ENCODE assay signal across 13 cellular contexts in genomic region chr12:118017926-118018325, GRCh38. TPM values are rescaled to one million over a fixed set of nuclear protein-coding genes. Genes with fewer than 3 reads are reported as not detected.
DNase-seq lines count a peak whose midpoint lies in the region; ATAC-seq and TF ChIP-seq lines count a peak whose summit lies in the region.
"Had no signal": no experiment of that assay in that cellular context is flagged by ENCODE, and none has a peak within 500 bp of the region (broad histone marks: within the 10 kb centered on the region; RNA-seq: fewer than 3 reads in every experiment).

No MANE protein-coding gene starts in this region.

- peak overlapping the region; percentile 71 for H3K4me3 ChIP-seq in BE2C (ENCODE audit: low read depth, low read length)
- H3K4me3 ChIP-seq in GM23248, result peak overlapping the region; percentile 84; the same call in 1 of the 2 replicates
- H3K4me3 ChIP-seq in iPS-18c (ENCODE audit: insufficient read depth, low read depth, low read length), result peak overlapping the region; percentile 22; the same call in 1 of the 2 replicates
- H3K4me3 ChIP-seq in spleen, result peak overlapping the region in 1 of 8 donors; percentile 99

- H3K4me1 ChIP-seq in BE2C, result no peaks in the 10 kb centered on the region
- peaks cover 4% of the 10 kb centered on the region; the same call in 1 of the 2 replicates for H3K4me1 ChIP-seq in GM23248 (ENCODE audit: insufficient read depth)
- H3K4me1 ChIP-seq in spleen, result peaks cover 0 to 30% (median 21%) of the 10 kb centered on the region in 6 donors

- H3K9me3 ChIP-seq in BE2C (no peaks in the 10 kb centered on the region), GM23248 (ENCODE audit: low read depth) (no peaks in the 10 kb centered on the region), T-helper 17 cell (ENCODE audit: control insufficient read depth, low read length, poor library complexity, severe bottlenecking) (no peaks in the 10 kb centered on the region), iPS-18c (ENCODE audit: control insufficient read depth, insufficient read depth, low read length) (no peaks in the 10 kb centered on the region), spleen (no peaks in the 10 kb centered on the region)
- H3K9me3 ChIP-seq: ascending aorta, tibial nerve had no signal

- H3K27ac ChIP-seq in GM23248, result no peak overlapping the region
- no peak overlapping the region for H3K27ac ChIP-seq in spleen
- H3K27ac ChIP-seq: ascending aorta, tibial nerve had no signal

- TF ChIP-seq CTCF in BE2C (IDR thresholded peaks at IDR 0.05; ENCODE audit: low read depth, low read length) (no peak), spleen (IDR thresholded peaks at IDR 0.05 in 8 of 11, conservative IDR thresholded peaks at IDR 0.05 in 3 of 11) (no peak)

- TF ChIP-seq POLR2A in spleen (IDR thresholded peaks at IDR 0.05), result no peak

- H3K4me2 ChIP-seq in GM23248 (ENCODE audit: unreplicated experiment), result no peak overlapping the region

- H3K27ac Mint-ChIP-seq in T-helper 17 cell, result no peak overlapping the region

- H2AFZ ChIP-seq in GM23248, result no peak overlapping the region

- no peak for DNase-seq in BE2C
- DNase-seq in GM23248, result no peak
- DNase-seq in T-helper 17 cell, result no peak
- DNase-seq in left colon, result no peak
- DNase-seq in spleen, result no peak
- DNase-seq: DMS 273 treated with DMSO at 0.1 percent for 48 hours, NCI-H187 treated with DMSO at 0.1 percent for 48 hours had no signal

- no peaks in the 10 kb centered on the region for H3K27me3 ChIP-seq in BE2C
- no peaks in the 10 kb centered on the region for H3K27me3 ChIP-seq in GM23248 (replicated peaks; ENCODE audit: insufficient read depth)
- no peaks in the 10 kb centered on the region for H3K27me3 ChIP-seq in spleen (replicated peaks in 1 of 7)
- H3K27me3 ChIP-seq: ascending aorta, tibial nerve had no signal

- no peaks in the 10 kb centered on the region for H4K20me1 ChIP-seq in GM23248 (ENCODE audit: insufficient read depth)

- peaks cover 38% of the 10 kb centered on the region for H3K36me3 ChIP-seq in BE2C
- H3K36me3 ChIP-seq in GM23248 (ENCODE audit: low read depth), result no peaks in the 10 kb centered on the region
- peaks cover 0 to 47% (median 23%) of the 10 kb centered on the region in 6 donors for H3K36me3 ChIP-seq in spleen

- H3K4me1 Mint-ChIP-seq in T-helper 17 cell, result peaks cover 14% of the 10 kb centered on the region

- no peaks in the 10 kb centered on the region for H3F3A ChIP-seq in GM23248 (ENCODE audit: insufficient read depth)

- ATAC-seq in T-helper 17 cell, result no peak
- ATAC-seq in GM21360 (IDR thresholded peaks at IDR 0.05; ENCODE audit: unreplicated experiment), result no peak
- ATAC-seq in left colon, result no peak
- ATAC-seq in GM18909 (IDR thresholded peaks at IDR 0.05; ENCODE audit: poor library complexity, unreplicated experiment), result no peak
- ATAC-seq: activated CD4-positive, CD25-positive, alpha-beta regulatory T cell treated with anti-CD3 and anti-CD28 coated beads, Interleukin-2, amount 50 U/mL, for 24 hours had no signal

- H3K4me3 Mint-ChIP-seq in T-helper 17 cell, result peak overlapping the region; percentile 92

- peaks cover 5% of the 10 kb centered on the region for H3K36me3 Mint-ChIP-seq in T-helper 17 cell (ENCODE audit: low read depth)

- H3K79me2 ChIP-seq in GM23248 (ENCODE audit: insufficient read depth), result peaks cover 27% of the 10 kb centered on the region

- no peaks in the 10 kb centered on the region for H3K27me3 Mint-ChIP-seq in T-helper 17 cell

- H3K9me2 ChIP-seq in GM23248 (ENCODE audit: insufficient read depth), result no peaks in the 10 kb centered on the region

- intact Hi-C loops in left colon (cut with DNase I, micrococcal nuclease) (no loop called here), spleen (cut with DNase I; ENCODE audit: low total_unique reads) (no loop called here)

- peak overlapping the region; percentile 86; the same call in 1 of the 2 replicates for H3K9ac ChIP-seq in GM23248

- in situ Hi-C loops in GM23248 (cut with MboI), result no loop called here

RNA-seq across cellular contexts. Expression of gene RFC5, which starts 1.4 kb away (rescaled TPM):
- polyA plus RNA-seq in BE2C (2012; ENCODE audit: insufficient read depth, insufficient read length, low read depth), result 13.0 TPM
- total RNA-seq in GM23248 (2014; rRNA removed; shearing (Covaris generic)), result 13.0 and 21.4 TPM in 2 replicates
- 15.2 and 17.8 TPM in 2 replicates for polyA plus RNA-seq in GM23248 (2016; fragmentation: Nextera tagmentation; extraction: Ambion mirVana)
- 10 to 100 TPM; 10.6 to 15.8 TPM for total RNA-seq in T-helper 17 cell
- 1 to 10 TPM; 8.1 to 8.5 TPM for total RNA-seq in left colon
- 10 to 100 TPM in 5 of 7 donors, 1 to 10 TPM in 2; 8.1 to 18.4 (median 12.6) TPM for total RNA-seq in spleen
- 10 to 100 TPM in 1 of 3 donors, 1 to 10 TPM in 2; 6.6 to 11.0 (median 9.1) TPM for polyA plus RNA-seq in spleen

RNA-seq across cellular contexts. Expression of gene WSB2, which starts 43.1 kb away (rescaled TPM):
- 62.6 TPM for polyA plus RNA-seq in BE2C (2012; ENCODE audit: insufficient read depth, insufficient read length, low read depth)
- total RNA-seq in GM23248 (2014; rRNA removed; shearing (Covaris generic)), result 134 and 162 TPM in 2 replicates
- polyA plus RNA-seq in GM23248 (2016; fragmentation: Nextera tagmentation; extraction: Ambion mirVana), result 65.8 and 66.5 TPM in 2 replicates
- 10 to 100 TPM; 26.9 to 36.2 TPM for total RNA-seq in T-helper 17 cell
- 100 to 1,000 TPM; 119 to 144 TPM for total RNA-seq in left colon
- total RNA-seq in spleen, result 10 to 100 TPM; 33.1 to 63.2 (median 48.9) TPM
- polyA plus RNA-seq in spleen, result 10 to 100 TPM; 14.4 to 25.3 (median 18.6) TPM

RNA-seq across cellular contexts. Expression of gene KSR2, which starts 49.1 kb away (rescaled TPM):
- polyA plus RNA-seq in BE2C (2012; ENCODE audit: insufficient read depth, insufficient read length, low read depth), result not detected
- total RNA-seq in GM23248 (2014; rRNA removed; shearing (Covaris generic)), result not detected in 2 replicates
- not detected in 2 replicates for polyA plus RNA-seq in GM23248 (2016; fragmentation: Nextera tagmentation; extraction: Ambion mirVana)
- under 1 TPM; 0.05 to 0.10 TPM for total RNA-seq in T-helper 17 cell
- total RNA-seq in left colon, result 1 to 10 TPM; 1.1 to 1.6 TPM
- total RNA-seq in spleen, result under 1 TPM in 3 of 7 donors, not detected in 4; 0.03 to 0.09 (median 0.07) TPM
- polyA plus RNA-seq in spleen, result under 1 TPM; under 0.01 to 0.02 (median under 0.01) TPM
